33 cellular contexts compared by ENCODE assay signal in genomic region chr14:89197623-89198022, GRCh38.
"Had no signal": no experiment of that assay in that cellular context is flagged by ENCODE, and none has a peak within 500 bp of the region (broad histone marks: within the 10 kb centered on the region; RNA-seq: fewer than 3 reads in every experiment).

No MANE protein-coding gene starts in this region.

- H3K4me3 Mint-ChIP-seq: activated CD4-positive, alpha-beta memory T cell treated with anti-CD3 and anti-CD28 coated beads, Interleukin-2, amount 10 ng/mL, durations not matched to agents 7 days and 5 days; activated CD4-positive, alpha-beta T cell treated with anti-CD3 and anti-CD28 coated beads for 36 hours; activated CD4-positive, alpha-beta T cell treated with anti-CD3 and anti-CD28 coated beads, Interleukin-2, amount 10 ng/mL, durations not matched to agents 7 days and 5 days; activated CD8-positive, alpha-beta memory T cell treated with anti-CD3 and anti-CD28 coated beads, Interleukin-2, amount 10 ng/mL, durations not matched to agents 7 days and 5 days; activated CD8-positive, alpha-beta T cell treated with anti-CD3 and anti-CD28 coated beads, Interleukin-2, amount 10 ng/mL, durations not matched to agents 7 days and 5 days; activated naive CD8-positive, alpha-beta T cell treated with anti-CD3 and anti-CD28 coated beads, Interleukin-2, amount 10 ng/mL, durations not matched to agents 7 days and 5 days; activated T-cell treated with anti-CD3 and anti-CD28 coated beads, Interleukin-2, amount 50 U/mL, for 24 hours; central memory CD8-positive, alpha-beta T cell; T-cell; T-helper 2 cell treated with Interferon-gamma antibody and Interleukin-4, amounts not matched to agents 5 μg/mL and 100 μg/mL, for 36 hours; WTC11 had no signal

- H3K27me3 ChIP-seq: adrenal gland, body of pancreas, cardiac muscle cell had no signal

- H3K4me3 ChIP-seq: adrenal gland, body of pancreas, cardiac muscle cell had no signal

- H3K36me3 ChIP-seq: adrenal gland, cardiac muscle cell, WERI-Rb-1 had no signal

- H3K27ac ChIP-seq: cardiac muscle cell, WERI-Rb-1 had no signal

- H3K4me1 ChIP-seq: body of pancreas had no signal

- H3K9me3 ChIP-seq: adrenal gland, body of pancreas had no signal

- H3K27ac Mint-ChIP-seq: activated CD4-positive, alpha-beta memory T cell treated with anti-CD3 and anti-CD28 coated beads, Interleukin-2, amount 10 ng/mL, durations not matched to agents 7 days and 5 days; activated CD4-positive, alpha-beta T cell treated with anti-CD3 and anti-CD28 coated beads for 36 hours; activated CD8-positive, alpha-beta memory T cell treated with anti-CD3 and anti-CD28 coated beads, Interleukin-2, amount 10 ng/mL, durations not matched to agents 7 days and 5 days; activated CD8-positive, alpha-beta T cell treated with anti-CD3 and anti-CD28 coated beads, Interleukin-2, amount 10 ng/mL, durations not matched to agents 7 days and 5 days; activated naive CD8-positive, alpha-beta T cell treated with anti-CD3 and anti-CD28 coated beads, Interleukin-2, amount 10 ng/mL, durations not matched to agents 7 days and 5 days; T-cell; T-helper 2 cell treated with Interferon-gamma antibody and Interleukin-4, amounts not matched to agents 5 μg/mL and 100 μg/mL, for 36 hours; WTC11 had no signal

- H3K27me3 Mint-ChIP-seq: activated CD4-positive, alpha-beta memory T cell treated with anti-CD3 and anti-CD28 coated beads, Interleukin-2, amount 10 ng/mL, durations not matched to agents 7 days and 5 days; activated CD4-positive, alpha-beta T cell treated with anti-CD3 and anti-CD28 coated beads for 36 hours; activated CD4-positive, alpha-beta T cell treated with anti-CD3 and anti-CD28 coated beads, Interleukin-2, amount 10 ng/mL, durations not matched to agents 7 days and 5 days; activated CD8-positive, alpha-beta memory T cell treated with anti-CD3 and anti-CD28 coated beads, Interleukin-2, amount 10 ng/mL, durations not matched to agents 7 days and 5 days; activated naive CD8-positive, alpha-beta T cell treated with anti-CD3 and anti-CD28 coated beads, Interleukin-2, amount 10 ng/mL, durations not matched to agents 7 days and 5 days; activated T-cell treated with anti-CD3 and anti-CD28 coated beads, Interleukin-2, amount 50 U/mL, for 24 hours; central memory CD8-positive, alpha-beta T cell; T-cell had no signal

- DNase-seq: activated CD4-positive, alpha-beta memory T cell treated with anti-CD3 and anti-CD28 coated beads, Interleukin-2, amount 10 ng/mL, durations not matched to agents 7 days and 5 days; activated CD4-positive, alpha-beta T cell treated with anti-CD3 and anti-CD28 coated beads for 1 hour; activated CD4-positive, alpha-beta T cell treated with anti-CD3 and anti-CD28 coated beads for 36 hours; activated CD4-positive, alpha-beta T cell treated with anti-CD3 and anti-CD28 coated beads for 48 hours; activated CD4-positive, alpha-beta T cell treated with anti-CD3 and anti-CD28 coated beads, Interleukin-2, amount 10 ng/mL, durations not matched to agents 7 days and 5 days; activated CD4-positive, alpha-beta T cell treated with anti-CD3 and anti-CD28 coated beads, Interleukin-2, amount 50 U/mL, for 48 hours; activated CD4-positive, CD25-positive, alpha-beta regulatory T cell; activated CD8-positive, alpha-beta memory T cell treated with anti-CD3 and anti-CD28 coated beads for 24 hours; activated CD8-positive, alpha-beta memory T cell treated with anti-CD3 and anti-CD28 coated beads, Interleukin-2, amount 10 ng/mL, durations not matched to agents 7 days and 5 days; activated CD8-positive, alpha-beta T cell treated with anti-CD3 and anti-CD28 coated beads, Interleukin-2, amount 10 ng/mL, durations not matched to agents 7 days and 5 days; activated effector memory CD4-positive, alpha-beta T cell treated with Interleukin-2 at 50 U/mL for 16 hours; activated gamma-delta T cell; activated naive CD4-positive, alpha-beta T cell treated with anti-CD3 and anti-CD28 coated beads, Interleukin-2, amount 50 U/mL, for 16 hours; activated naive CD4-positive, alpha-beta T cell treated with Interleukin-2 at 50 U/mL for 16 hours; activated naive CD8-positive, alpha-beta T cell treated with anti-CD3 and anti-CD28 coated beads, Interleukin-2, amount 10 ng/mL, durations not matched to agents 7 days and 5 days; activated T-cell treated with anti-CD3 and anti-CD28 coated beads, Interleukin-2, amount 50 U/mL, for 24 hours; activated T-cell treated with anti-CD3 and anti-CD28 coated beads, Interleukin-2, amount 50 U/mL, for 48 hours; adrenal gland; amniotic stem cell; aorta; body of pancreas; caudate nucleus; T-cell; T-helper 2 cell; T-helper 9 cell; WERI-Rb-1 had no signal

- H3K9me3 Mint-ChIP-seq: activated CD4-positive, alpha-beta memory T cell treated with anti-CD3 and anti-CD28 coated beads, Interleukin-2, amount 10 ng/mL, durations not matched to agents 7 days and 5 days; activated T-helper 2 cell treated with anti-CD3 and anti-CD28 coated beads, Interferon-gamma antibody, Interleukin-2, Interleukin-4, amounts not matched to agents 10 μg/mL and 5 μg/mL and 100 μg/mL, durations not matched to agents 14 hours and 24 hours and 36 hours; central memory CD8-positive, alpha-beta T cell had no signal

- ATAC-seq: activated CD4-positive, alpha-beta T cell treated with anti-CD3 and anti-CD28 coated beads for 36 hours; activated CD4-positive, CD25-positive, alpha-beta regulatory T cell treated with anti-CD3 and anti-CD28 coated beads, Interleukin-2, amount 50 U/mL, for 24 hours; activated CD8-positive, alpha-beta memory T cell treated with anti-CD3 and anti-CD28 coated beads, Interleukin-2, amount 10 ng/mL, durations not matched to agents 7 days and 5 days; activated CD8-positive, alpha-beta T cell treated with anti-CD3 and anti-CD28 coated beads, Interleukin-2, amount 10 ng/mL, durations not matched to agents 7 days and 5 days; activated naive CD4-positive, alpha-beta T cell treated with anti-CD3 and anti-CD28 coated beads, Interleukin-2, amount 50 U/mL, for 72 hours; body of pancreas; T-cell; WTC11 had no signal
